In the genomic region with DNA sequence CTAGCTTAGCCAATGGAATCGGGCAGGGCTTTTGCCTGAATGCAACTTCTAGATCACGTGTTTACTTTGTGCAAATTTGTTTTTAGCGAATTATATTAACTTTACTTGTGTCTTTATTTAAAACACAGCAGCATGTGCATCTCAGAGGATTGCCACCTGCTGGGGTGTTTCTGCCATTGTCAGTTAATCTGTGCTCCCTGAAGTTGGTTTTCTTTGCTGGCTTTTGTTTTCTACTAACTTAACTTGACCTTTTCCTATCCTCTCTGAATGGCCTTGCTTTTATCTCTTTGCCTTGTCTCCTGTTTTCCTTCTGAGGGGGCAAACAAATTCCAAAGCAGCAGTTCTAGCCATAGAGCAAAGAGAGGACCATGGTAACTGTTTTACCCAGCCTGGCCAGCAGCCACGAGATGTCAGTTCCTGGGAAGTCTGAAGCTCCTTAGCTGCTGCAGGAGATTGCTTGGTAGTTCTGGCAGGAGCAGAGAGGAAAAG, we compare ENCODE assay signal across 8 cellular contexts.
DNase-seq lines count a peak whose midpoint lies in the region; ATAC-seq and TF ChIP-seq lines count a peak whose summit lies in the region.

No MANE protein-coding gene starts in this region.

- peaks cover 10% of the 10 kb centered on the region for H3K4me1 Mint-ChIP-seq in activated CD4-positive, alpha-beta T cell treated with anti-CD3 and anti-CD28 coated beads, Interleukin-2, amount 10 ng/mL, durations not matched to agents 7 days and 5 days
- peaks cover 31% of the 10 kb centered on the region for H3K4me1 Mint-ChIP-seq in activated naive CD8-positive, alpha-beta T cell treated with anti-CD3 and anti-CD28 coated beads, Interleukin-2, amount 50 U/mL, for 24 hours

- no peak for TF ChIP-seq POLR2A in body of pancreas (IDR thresholded peaks at IDR 0.05)

- POLR2A ChIA-PET in activated CD4-positive, alpha-beta T cell treated with anti-CD3 and anti-CD28 coated beads, Interleukin-2, amount 10 ng/mL, durations not matched to agents 7 days and 5 days (lab: Charles Lee): no interaction called here

- H3K27ac Mint-ChIP-seq in activated CD4-positive, alpha-beta T cell treated with anti-CD3 and anti-CD28 coated beads, Interleukin-2, amount 10 ng/mL, durations not matched to agents 7 days and 5 days: no peak overlapping the region
- no peak overlapping the region for H3K27ac Mint-ChIP-seq in activated naive CD8-positive, alpha-beta T cell treated with anti-CD3 and anti-CD28 coated beads, Interleukin-2, amount 50 U/mL, for 24 hours

- H3K4me3 ChIP-seq in body of pancreas (no peak overlapping the region), mucosa of descending colon (no peak overlapping the region)

- no peaks in the 10 kb centered on the region for H3K27me3 ChIP-seq in body of pancreas

- H3K4me1 ChIP-seq in body of pancreas (peaks cover 27% of the 10 kb centered on the region), mucosa of descending colon (ENCODE audit: low read depth) (no peaks in the 10 kb centered on the region)

- ATAC-seq in HG03432 (IDR thresholded peaks at IDR 0.05; ENCODE audit: unreplicated experiment): peak; percentile 15
- ATAC-seq in body of pancreas: peak; percentile 67
- ATAC-seq in mucosa of descending colon: peak; percentile 68
- ATAC-seq in activated naive CD8-positive, alpha-beta T cell treated with anti-CD3 and anti-CD28 coated beads, Interleukin-2, amount 50 U/mL, for 24 hours: no peak
- ATAC-seq in HG03045 (IDR thresholded peaks at IDR 0.05; ENCODE audit: unreplicated experiment): no peak

- peak overlapping the region in 3 of 4 donors; percentile 7 to 28 (median 21) for H3K27ac ChIP-seq in body of pancreas

- peaks cover 10% of the 10 kb centered on the region for H3K27me3 Mint-ChIP-seq in activated CD4-positive, alpha-beta T cell treated with anti-CD3 and anti-CD28 coated beads, Interleukin-2, amount 10 ng/mL, durations not matched to agents 7 days and 5 days
- peaks cover 29% of the 10 kb centered on the region for H3K27me3 Mint-ChIP-seq in activated naive CD8-positive, alpha-beta T cell treated with anti-CD3 and anti-CD28 coated beads, Interleukin-2, amount 50 U/mL, for 24 hours

- H3K4me3 Mint-ChIP-seq in activated CD4-positive, alpha-beta T cell treated with anti-CD3 and anti-CD28 coated beads, Interleukin-2, amount 10 ng/mL, durations not matched to agents 7 days and 5 days: no peak overlapping the region
- H3K4me3 Mint-ChIP-seq in activated naive CD8-positive, alpha-beta T cell treated with anti-CD3 and anti-CD28 coated beads, Interleukin-2, amount 50 U/mL, for 24 hours: no peak overlapping the region

- H3K9me3 Mint-ChIP-seq in activated CD4-positive, alpha-beta T cell treated with anti-CD3 and anti-CD28 coated beads, Interleukin-2, amount 10 ng/mL, durations not matched to agents 7 days and 5 days: no peaks in the 10 kb centered on the region
- no peaks in the 10 kb centered on the region for H3K9me3 Mint-ChIP-seq in activated naive CD8-positive, alpha-beta T cell treated with anti-CD3 and anti-CD28 coated beads, Interleukin-2, amount 50 U/mL, for 24 hours

- no peaks in the 10 kb centered on the region for H3K9me3 ChIP-seq in body of pancreas
- no peaks in the 10 kb centered on the region for H3K9me3 ChIP-seq in mucosa of descending colon

- CTCF ChIA-PET in activated CD4-positive, alpha-beta T cell treated with anti-CD3 and anti-CD28 coated beads, Interleukin-2, amount 10 ng/mL, durations not matched to agents 7 days and 5 days (lab: Charles Lee): interaction anchor here (0.6 kb wide), 1 partner anchor 57 kb away, joined by 3 read pairs; no protein-coding TSS in a partner anchor

- no peaks in the 10 kb centered on the region for H3K36me3 Mint-ChIP-seq in activated CD4-positive, alpha-beta T cell treated with anti-CD3 and anti-CD28 coated beads, Interleukin-2, amount 10 ng/mL, durations not matched to agents 7 days and 5 days (ENCODE audit: low read depth)
- H3K36me3 Mint-ChIP-seq in activated naive CD8-positive, alpha-beta T cell treated with anti-CD3 and anti-CD28 coated beads, Interleukin-2, amount 50 U/mL, for 24 hours (ENCODE audit: low read depth): no peaks in the 10 kb centered on the region

- intact Hi-C loops in body of pancreas (cut with DNase I) (no loop called here), mucosa of descending colon (cut with DNase I, micrococcal nuclease) (loop anchor here in 1 of 2 donors (10.0 kb wide), 1 partner anchor 89 kb away; no protein-coding TSS in a partner anchor)

- DNase-seq in activated CD4-positive, alpha-beta T cell treated with anti-CD3 and anti-CD28 coated beads, Interleukin-2, amount 10 ng/mL, durations not matched to agents 7 days and 5 days: peak; percentile 7
- no peak for DNase-seq in activated CD4-positive, alpha-beta T cell treated with anti-CD3 and anti-CD28 coated beads, Interleukin-2, amount 50 U/mL, for 4 hours
- peak; percentile 48 to 75 (median 55) for DNase-seq in body of pancreas
- peak in 1 of 3 donors; percentile 58 for DNase-seq in mucosa of descending colon
- DNase-seq in GF-D8 (lab: John Stamatoyannopoulos, UW): no peak
- no peak for DNase-seq in activated naive CD8-positive, alpha-beta T cell treated with anti-CD3 and anti-CD28 coated beads, Interleukin-2, amount 50 U/mL, for 24 hours

- no peaks in the 10 kb centered on the region for H3K36me3 ChIP-seq in body of pancreas (replicated peaks in 1 of 2; ENCODE audit: insufficient read depth in 1 of 2, low read depth in 2 of 2)
- no peaks in the 10 kb centered on the region for H3K36me3 ChIP-seq in mucosa of descending colon (ENCODE audit: low read depth)

- peak; percentile 21 to 76 (median 60) for TF ChIP-seq CTCF in body of pancreas (IDR thresholded peaks at IDR 0.05)
- no peak for TF ChIP-seq CTCF in mucosa of descending colon (IDR thresholded peaks at IDR 0.05)

- WGBS in body of pancreas, 2 donors: 11 to 17% methylated on average over 4 of the region's 4 CpGs

Comparison
In these comparisons a context has a peak if more than half of its experiments do, and no peak if none do; other contexts are left out.
1. DNase-seq: peak in activated CD4-positive, alpha-beta T cell treated with anti-CD3 and anti-CD28 coated beads, Interleukin-2, amount 10 ng/mL, durations not matched to agents 7 days and 5 days (single experiment) and body of pancreas (4 of 4); none in activated CD4-positive, alpha-beta T cell treated with anti-CD3 and anti-CD28 coated beads, Interleukin-2, amount 50 U/mL, for 4 hours (0 of 2), GF-D8 (single experiment) and activated naive CD8-positive, alpha-beta T cell treated with anti-CD3 and anti-CD28 coated beads, Interleukin-2, amount 50 U/mL, for 24 hours (single experiment).
2. ATAC-seq: peak in HG03432 (single experiment), body of pancreas (single experiment) and mucosa of descending colon (single experiment); none in activated naive CD8-positive, alpha-beta T cell treated with anti-CD3 and anti-CD28 coated beads, Interleukin-2, amount 50 U/mL, for 24 hours (single experiment) and HG03045 (single experiment).